ENCODE assay signal across 8 cellular contexts in genomic region chr2:42048318-42049251, GRCh38. TPM values are rescaled to one million over a fixed set of nuclear protein-coding genes. Genes with fewer than 3 reads are reported as not detected.
DNase-seq lines count a peak whose midpoint lies in the region; ATAC-seq, FAIRE-seq and TF ChIP-seq lines count a peak whose summit lies in the region.

No MANE protein-coding gene starts in this region.

- TF ChIP-seq CTCF in foreskin fibroblast (IDR thresholded peaks at IDR 0.05; ENCODE audit: low read depth, low read length) = no peak
- no peak for TF ChIP-seq CTCF in pancreas (IDR thresholded peaks at IDR 0.05)

- no peaks in the 10 kb centered on the region for H3K27me3 ChIP-seq in pancreas

- H3K9me3 ChIP-seq in T-helper 17 cell (ENCODE audit: control insufficient read depth, low read length, poor library complexity, severe bottlenecking) (no peaks in the 10 kb centered on the region), pancreas (no peaks in the 10 kb centered on the region)

- H3K4me3 ChIP-seq in foreskin fibroblast (ENCODE audit: low read depth in 1 of 2, low read length in 2 of 2) = peak overlapping the region; percentile 51 to 59
- H3K4me3 ChIP-seq in pancreas = peak overlapping the region; percentile 33 to 65 (median 49)

- H3K36me3 Mint-ChIP-seq in activated CD4-positive, alpha-beta memory T cell treated with anti-CD3 and anti-CD28 coated beads for 36 hours = no peaks in the 10 kb centered on the region
- no peaks in the 10 kb centered on the region for H3K36me3 Mint-ChIP-seq in activated CD4-positive, alpha-beta memory T cell treated with anti-CD3 and anti-CD28 coated beads, Interleukin-2, amount 10 ng/mL, durations not matched to agents 7 days and 5 days (ENCODE audit: low read depth)
- peaks cover 4% of the 10 kb centered on the region for H3K36me3 Mint-ChIP-seq in T-helper 17 cell (ENCODE audit: low read depth)

- WGBS in pancreas, 2 donors = 4 to 5% methylated on average over 65 to 80 of the region's 80 CpGs

- no peak for FAIRE-seq in pancreas (lab: Jason Lieb, UNC)

- peak overlapping the region in 3 of 4 donors; percentile 46 to 62 (median 60) for H3K27ac ChIP-seq in pancreas

- peak; percentile 16 for ATAC-seq in T-helper 17 cell
- ATAC-seq in pancreas = peak; percentile 5 to 38 (median 24)
- no peak for ATAC-seq in GM21526 (IDR thresholded peaks at IDR 0.05; ENCODE audit: low FRiP score, unreplicated experiment)

- no peak for DNase-seq in activated CD4-positive, alpha-beta memory T cell treated with anti-CD3 and anti-CD28 coated beads for 36 hours
- no peak for DNase-seq in activated CD4-positive, alpha-beta memory T cell treated with anti-CD3 and anti-CD28 coated beads, Interleukin-2, amount 10 ng/mL, durations not matched to agents 7 days and 5 days
- no peak for DNase-seq in T-helper 17 cell
- peak; percentile 41 to 59 for DNase-seq in foreskin fibroblast
- DNase-seq in pancreas = peak in 5 of 6 donors; percentile 30 to 79 (median 41)
- no peak for DNase-seq in NCI-H1694 treated with DMSO at 0.1 percent for 48 hours (lab: John Stamatoyannopoulos, UW)
- DNase-seq in 8988T = no peak

- no peaks in the 10 kb centered on the region for H3K36me3 ChIP-seq in pancreas

- intact Hi-C loops in activated CD4-positive, alpha-beta memory T cell treated with anti-CD3 and anti-CD28 coated beads for 36 hours (cut with micrococcal nuclease) = no loop called here
- intact Hi-C loops in pancreas (cut with DNase I) = no loop called here

- peaks cover 50% of the 10 kb centered on the region for H3K27me3 Mint-ChIP-seq in activated CD4-positive, alpha-beta memory T cell treated with anti-CD3 and anti-CD28 coated beads for 36 hours
- peaks cover 60% of the 10 kb centered on the region for H3K27me3 Mint-ChIP-seq in activated CD4-positive, alpha-beta memory T cell treated with anti-CD3 and anti-CD28 coated beads, Interleukin-2, amount 10 ng/mL, durations not matched to agents 7 days and 5 days
- peaks cover 44% of the 10 kb centered on the region for H3K27me3 Mint-ChIP-seq in T-helper 17 cell

- H3K9me3 Mint-ChIP-seq in activated CD4-positive, alpha-beta memory T cell treated with anti-CD3 and anti-CD28 coated beads for 36 hours = no peaks in the 10 kb centered on the region
- no peaks in the 10 kb centered on the region for H3K9me3 Mint-ChIP-seq in activated CD4-positive, alpha-beta memory T cell treated with anti-CD3 and anti-CD28 coated beads, Interleukin-2, amount 10 ng/mL, durations not matched to agents 7 days and 5 days

- H3K4me1 Mint-ChIP-seq in activated CD4-positive, alpha-beta memory T cell treated with anti-CD3 and anti-CD28 coated beads for 36 hours (ENCODE audit: low read depth) = peaks cover 10% of the 10 kb centered on the region
- H3K4me1 Mint-ChIP-seq in activated CD4-positive, alpha-beta memory T cell treated with anti-CD3 and anti-CD28 coated beads, Interleukin-2, amount 10 ng/mL, durations not matched to agents 7 days and 5 days = peaks cover 3% of the 10 kb centered on the region
- peaks cover 9% of the 10 kb centered on the region for H3K4me1 Mint-ChIP-seq in T-helper 17 cell

- POLR2A ChIA-PET in activated CD4-positive, alpha-beta memory T cell treated with anti-CD3 and anti-CD28 coated beads for 36 hours (lab: Charles Lee) = no interaction called here
- POLR2A ChIA-PET in activated CD4-positive, alpha-beta memory T cell treated with anti-CD3 and anti-CD28 coated beads, Interleukin-2, amount 10 ng/mL, durations not matched to agents 7 days and 5 days (lab: Charles Lee) = interaction anchor here (1.8 kb wide), 1 partner anchor 153 kb away, joined by 4 read pairs; no protein-coding TSS in a partner anchor

- H3K4me1 ChIP-seq in pancreas = no peaks in the 10 kb centered on the region

- H3K27ac Mint-ChIP-seq in activated CD4-positive, alpha-beta memory T cell treated with anti-CD3 and anti-CD28 coated beads for 36 hours = no peak overlapping the region
- no peak overlapping the region for H3K27ac Mint-ChIP-seq in activated CD4-positive, alpha-beta memory T cell treated with anti-CD3 and anti-CD28 coated beads, Interleukin-2, amount 10 ng/mL, durations not matched to agents 7 days and 5 days
- H3K27ac Mint-ChIP-seq in T-helper 17 cell = no peak overlapping the region

- H3K4me3 Mint-ChIP-seq in activated CD4-positive, alpha-beta memory T cell treated with anti-CD3 and anti-CD28 coated beads for 36 hours = peak overlapping the region; percentile 26
- no peak overlapping the region for H3K4me3 Mint-ChIP-seq in activated CD4-positive, alpha-beta memory T cell treated with anti-CD3 and anti-CD28 coated beads, Interleukin-2, amount 10 ng/mL, durations not matched to agents 7 days and 5 days
- H3K4me3 Mint-ChIP-seq in T-helper 17 cell = peak overlapping the region; percentile 58

- CTCF ChIA-PET in activated CD4-positive, alpha-beta memory T cell treated with anti-CD3 and anti-CD28 coated beads for 36 hours (lab: Charles Lee) = interaction anchor here (1.7 kb wide), 1 partner anchor 181 kb away, joined by 4 read pairs; no protein-coding TSS in a partner anchor
- CTCF ChIA-PET in activated CD4-positive, alpha-beta memory T cell treated with anti-CD3 and anti-CD28 coated beads, Interleukin-2, amount 10 ng/mL, durations not matched to agents 7 days and 5 days (lab: Charles Lee) = interaction anchor here (1.9 kb wide), 1 partner anchor 179 kb away, joined by 5 read pairs; no protein-coding TSS in a partner anchor

RNA-seq across cellular contexts. Expression of gene PKDCC, which starts 0.8 kb away (rescaled TPM):
- not detected for total RNA-seq in activated CD4-positive, alpha-beta memory T cell treated with anti-CD3 and anti-CD28 coated beads for 36 hours
- not detected for total RNA-seq in activated CD4-positive, alpha-beta memory T cell treated with anti-CD3 and anti-CD28 coated beads, Interleukin-2, amount 10 ng/mL, durations not matched to agents 7 days and 5 days
- total RNA-seq in T-helper 17 cell = 1 to 10 TPM in 1 of 2 donors, under 1 TPM in 1; 0.87 to 1.2 TPM
- 10 to 100 TPM in 4 of 6 donors, 1 to 10 TPM in 2; 8.1 to 34.0 (median 15.9) TPM for total RNA-seq in pancreas
- 10 to 100 TPM; 35.8 to 60.9 TPM for polyA plus RNA-seq in pancreas

Comparison
In these comparisons a context has a peak if more than half of its experiments do, and no peak if none do; other contexts are left out.
1. DNase-seq: peak in foreskin fibroblast (2 of 2) and pancreas (5 of 6); none in activated CD4-positive, alpha-beta memory T cell treated with anti-CD3 and anti-CD28 coated beads for 36 hours (single experiment), activated CD4-positive, alpha-beta memory T cell treated with anti-CD3 and anti-CD28 coated beads, Interleukin-2, amount 10 ng/mL, durations not matched to agents 7 days and 5 days (single experiment), T-helper 17 cell (0 of 3), NCI-H1694 treated with DMSO at 0.1 percent for 48 hours (single experiment) and 8988T (single experiment).
2. RNA of gene PKDCC, which starts 0.8 kb away (total RNA-seq): 8.1 to 34.0 TPM in pancreas; 0.87 to 1.2 TPM in T-helper 17 cell, not detected in activated CD4-positive, alpha-beta memory T cell treated with anti-CD3 and anti-CD28 coated beads for 36 hours and not detected in activated CD4-positive, alpha-beta memory T cell treated with anti-CD3 and anti-CD28 coated beads, Interleukin-2, amount 10 ng/mL, durations not matched to agents 7 days and 5 days; every median in the first group is over 4 times any median in the second.